ENCODE assay signal across 1 cellular context in the genomic region with DNA sequence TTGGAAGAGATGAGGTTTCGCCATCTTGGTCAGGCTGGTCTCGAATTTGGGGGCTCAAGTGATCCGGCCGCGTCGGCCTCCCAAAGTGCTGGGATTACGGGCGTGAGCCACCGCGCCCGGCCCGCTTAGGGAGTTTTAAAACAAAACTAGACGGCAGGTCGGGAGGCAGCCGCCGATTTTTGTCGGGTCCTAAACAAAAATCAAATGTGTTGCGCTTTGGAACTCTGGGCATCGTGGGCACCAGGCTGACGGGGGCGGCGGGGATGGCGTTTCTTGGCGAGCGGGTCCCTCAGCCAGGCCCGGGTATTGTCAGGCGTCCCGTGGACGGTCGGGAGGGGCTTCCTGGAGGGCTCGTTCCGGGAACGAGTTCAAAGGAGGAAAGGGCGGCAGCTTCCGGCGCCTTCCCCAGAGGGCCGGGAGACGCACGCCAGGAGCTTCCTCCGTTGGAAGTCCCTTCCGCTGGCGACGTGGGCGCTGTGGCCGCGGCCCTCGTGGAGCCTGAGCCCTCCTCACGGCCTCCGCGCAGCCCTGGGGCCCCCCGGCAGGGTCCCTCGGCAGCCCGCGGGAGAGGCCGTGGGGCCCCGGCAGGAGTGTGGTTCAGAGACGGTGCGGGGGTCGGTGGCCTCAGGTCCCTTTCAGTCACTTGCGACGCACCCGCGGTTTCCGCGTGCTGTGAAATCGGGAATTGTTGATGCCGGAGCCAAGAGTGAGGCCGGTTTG.
TF ChIP-seq lines count a peak whose summit lies in the region.

No MANE protein-coding gene starts in this region.

TF ChIP-seq in HepG2, 621 proteins besides CTCF, POLR2A, EP300 and RAD21 (continued from another document and continues in another):
- TF ChIP-seq, protein P1, sequence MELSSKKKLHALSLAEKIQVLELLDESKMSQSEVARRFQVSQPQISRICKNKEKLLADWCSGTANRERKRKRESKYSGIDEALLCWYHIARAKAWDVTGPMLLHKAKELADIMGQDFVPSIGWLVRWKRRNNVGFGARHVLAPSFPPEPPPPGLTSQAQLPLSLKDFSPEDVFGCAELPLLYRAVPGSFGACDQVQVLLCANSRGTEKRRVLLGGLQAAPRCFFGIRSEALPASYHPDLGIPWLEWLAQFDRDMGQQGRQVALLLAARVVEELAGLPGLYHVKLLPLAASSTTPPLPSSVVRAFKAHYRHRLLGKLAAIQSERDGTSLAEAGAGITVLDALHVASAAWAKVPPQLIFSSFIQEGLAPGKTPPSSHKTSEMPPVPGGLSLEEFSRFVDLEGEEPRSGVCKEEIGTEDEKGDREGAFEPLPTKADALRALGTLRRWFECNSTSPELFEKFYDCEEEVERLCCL (CRISPR knock-in tag; IDR thresholded peaks at IDR 0.05; ENCODE audit: borderline replicate concordance) = no peak
- TF ChIP-seq KLF12 (CRISPR knock-in tag; IDR thresholded peaks at IDR 0.05; ENCODE audit: borderline replicate concordance) (no peak), AKAP8 (CRISPR knock-in tag; IDR thresholded peaks at IDR 0.05) (0 out of 2 replicates have a peak, but pooled peaks have one; percentile 27), HCFC1 (IDR thresholded peaks at IDR 0.05; ENCODE audit: low read depth, low read length) (no peak), MED13 (CRISPR knock-in tag; IDR thresholded peaks at IDR 0.05) (0 out of 2 replicates have a peak, but pooled peaks have one; percentile 22), HOXA3 (CRISPR knock-in tag; IDR thresholded peaks at IDR 0.05) (peak; percentile 73; the same call in 1 of the 2 replicates), TCF7 (IDR thresholded peaks at IDR 0.05; ENCODE audit: low read depth) (peak; percentile 68; the same call in 1 of the 2 replicates), ZNF496 (CRISPR knock-in tag; IDR thresholded peaks at IDR 0.05; ENCODE audit: insufficient replicate concordance) (no peak), GPN1 (CRISPR knock-in tag; IDR thresholded peaks at IDR 0.05; ENCODE audit: borderline replicate concordance) (no peak), SCMH1 (CRISPR knock-in tag; IDR thresholded peaks at IDR 0.05; ENCODE audit: borderline replicate concordance) (no peak), ZFP36L2 (CRISPR knock-in tag; IDR thresholded peaks at IDR 0.05) (no peak), MTF1 (CRISPR knock-in tag; IDR thresholded peaks at IDR 0.05) (0 out of 2 replicates have a peak, but pooled peaks have one; percentile 45), PHF8 (CRISPR knock-in tag; IDR thresholded peaks at IDR 0.05) (peak; percentile 79), RFXAP (CRISPR knock-in tag; IDR thresholded peaks at IDR 0.05; ENCODE audit: borderline replicate concordance) (no peak), ZNF383 (CRISPR knock-in tag; IDR thresholded peaks at IDR 0.05; ENCODE audit: borderline replicate concordance) (no peak), ZFYVE20 (CRISPR knock-in tag; IDR thresholded peaks at IDR 0.05; ENCODE audit: borderline replicate concordance, low read depth) (no peak), ZNF792 (CRISPR knock-in tag; IDR thresholded peaks at IDR 0.05) (no peak), MYC (CRISPR knock-in tag; IDR thresholded peaks at IDR 0.05; ENCODE audit: borderline replicate concordance) (peak; percentile 86), ZNF207 (IDR thresholded peaks at IDR 0.05; ENCODE audit: borderline replicate concordance) (no peak), ZNF468 (CRISPR knock-in tag; IDR thresholded peaks at IDR 0.05) (no peak), ZSCAN30 (CRISPR knock-in tag; IDR thresholded peaks at IDR 0.05) (no peak), ZEB1 (IDR thresholded peaks at IDR 0.05; ENCODE audit: insufficient replicate concordance, low read depth) (no peak), PLRG1 (conservative IDR thresholded peaks at IDR 0.05) (no peak), GATAD2A (CRISPR knock-in tag; IDR thresholded peaks at IDR 0.05) (peak; percentile 45; the same call in 1 of the 2 replicates), GABPA (IDR thresholded peaks at IDR 0.05; ENCODE audit: low read depth, low read length) (peak; percentile 80), GABPA (CRISPR knock-in tag; IDR thresholded peaks at IDR 0.05; ENCODE audit: low read depth) (peak; percentile 89), KDM5B (CRISPR knock-in tag; IDR thresholded peaks at IDR 0.05; ENCODE audit: borderline replicate concordance) (peak; percentile 67), PRPF4 (IDR thresholded peaks at IDR 0.05; ENCODE audit: low read depth, low read length, poor library complexity, severe bottlenecking) (no peak), MIXL1 (CRISPR knock-in tag; IDR thresholded peaks at IDR 0.05) (no peak), JUND (CRISPR knock-in tag; IDR thresholded peaks at IDR 0.05) (no peak), SETDB1 (CRISPR knock-in tag; IDR thresholded peaks at IDR 0.05; ENCODE audit: borderline replicate concordance) (no peak), CREB1 (IDR thresholded peaks at IDR 0.05) (no peak), CREB1 (CRISPR knock-in tag; IDR thresholded peaks at IDR 0.05) (no peak), HOXA5 (CRISPR knock-in tag; IDR thresholded peaks at IDR 0.05) (peak; percentile 71; the same call in 1 of the 2 replicates), HOXA9 (CRISPR knock-in tag; IDR thresholded peaks at IDR 0.05; ENCODE audit: borderline replicate concordance) (no peak), GATAD1 (CRISPR knock-in tag; IDR thresholded peaks at IDR 0.05) (peak; percentile 78), ZNF224 (CRISPR knock-in tag; IDR thresholded peaks at IDR 0.05) (no peak), ZNF616 (CRISPR knock-in tag; IDR thresholded peaks at IDR 0.05; ENCODE audit: low read depth) (0 out of 2 replicates have a peak, but pooled peaks have one; percentile 49), SMAD9 (CRISPR knock-in tag; IDR thresholded peaks at IDR 0.05) (no peak)
- TF ChIP-seq, protein P2, sequence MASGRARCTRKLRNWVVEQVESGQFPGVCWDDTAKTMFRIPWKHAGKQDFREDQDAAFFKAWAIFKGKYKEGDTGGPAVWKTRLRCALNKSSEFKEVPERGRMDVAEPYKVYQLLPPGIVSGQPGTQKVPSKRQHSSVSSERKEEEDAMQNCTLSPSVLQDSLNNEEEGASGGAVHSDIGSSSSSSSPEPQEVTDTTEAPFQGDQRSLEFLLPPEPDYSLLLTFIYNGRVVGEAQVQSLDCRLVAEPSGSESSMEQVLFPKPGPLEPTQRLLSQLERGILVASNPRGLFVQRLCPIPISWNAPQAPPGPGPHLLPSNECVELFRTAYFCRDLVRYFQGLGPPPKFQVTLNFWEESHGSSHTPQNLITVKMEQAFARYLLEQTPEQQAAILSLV (CRISPR knock-in tag; IDR thresholded peaks at IDR 0.05; ENCODE audit: borderline replicate concordance) = peak; percentile 51; the same call in 1 of the 2 replicates
- TF ChIP-seq, protein P3, sequence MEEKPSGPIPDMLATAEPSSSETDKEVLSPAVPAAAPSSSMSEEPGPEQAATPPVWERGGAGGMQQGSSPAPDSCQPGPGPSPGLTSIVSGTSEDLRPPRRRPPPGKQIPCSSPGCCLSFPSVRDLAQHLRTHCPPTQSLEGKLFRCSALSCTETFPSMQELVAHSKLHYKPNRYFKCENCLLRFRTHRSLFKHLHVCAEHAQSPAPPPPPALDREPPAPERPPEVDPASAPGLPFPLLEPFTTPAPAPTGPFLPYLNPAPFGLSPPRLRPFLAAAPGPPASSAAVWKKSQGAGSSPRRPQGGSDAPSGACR (CRISPR knock-in tag; IDR thresholded peaks at IDR 0.05) = no peak
- TF ChIP-seq, protein P4, sequence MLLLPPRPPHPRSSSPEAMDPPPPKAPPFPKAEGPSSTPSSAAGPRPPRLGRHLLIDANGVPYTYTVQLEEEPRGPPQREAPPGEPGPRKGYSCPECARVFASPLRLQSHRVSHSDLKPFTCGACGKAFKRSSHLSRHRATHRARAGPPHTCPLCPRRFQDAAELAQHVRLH (CRISPR knock-in tag; IDR thresholded peaks at IDR 0.05; ENCODE audit: borderline replicate concordance, low read depth) = peak; percentile 53; the same call in 1 of the 2 replicates
- TF ChIP-seq, protein P5, sequence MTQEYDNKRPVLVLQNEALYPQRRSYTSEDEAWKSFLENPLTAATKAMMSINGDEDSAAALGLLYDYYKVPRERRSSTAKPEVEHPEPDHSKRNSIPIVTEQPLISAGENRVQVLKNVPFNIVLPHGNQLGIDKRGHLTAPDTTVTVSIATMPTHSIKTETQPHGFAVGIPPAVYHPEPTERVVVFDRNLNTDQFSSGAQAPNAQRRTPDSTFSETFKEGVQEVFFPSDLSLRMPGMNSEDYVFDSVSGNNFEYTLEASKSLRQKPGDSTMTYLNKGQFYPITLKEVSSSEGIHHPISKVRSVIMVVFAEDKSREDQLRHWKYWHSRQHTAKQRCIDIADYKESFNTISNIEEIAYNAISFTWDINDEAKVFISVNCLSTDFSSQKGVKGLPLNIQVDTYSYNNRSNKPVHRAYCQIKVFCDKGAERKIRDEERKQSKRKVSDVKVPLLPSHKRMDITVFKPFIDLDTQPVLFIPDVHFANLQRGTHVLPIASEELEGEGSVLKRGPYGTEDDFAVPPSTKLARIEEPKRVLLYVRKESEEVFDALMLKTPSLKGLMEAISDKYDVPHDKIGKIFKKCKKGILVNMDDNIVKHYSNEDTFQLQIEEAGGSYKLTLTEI (CRISPR knock-in tag; conservative IDR thresholded peaks at IDR 0.05) = no peak
- TF ChIP-seq, protein P6, sequence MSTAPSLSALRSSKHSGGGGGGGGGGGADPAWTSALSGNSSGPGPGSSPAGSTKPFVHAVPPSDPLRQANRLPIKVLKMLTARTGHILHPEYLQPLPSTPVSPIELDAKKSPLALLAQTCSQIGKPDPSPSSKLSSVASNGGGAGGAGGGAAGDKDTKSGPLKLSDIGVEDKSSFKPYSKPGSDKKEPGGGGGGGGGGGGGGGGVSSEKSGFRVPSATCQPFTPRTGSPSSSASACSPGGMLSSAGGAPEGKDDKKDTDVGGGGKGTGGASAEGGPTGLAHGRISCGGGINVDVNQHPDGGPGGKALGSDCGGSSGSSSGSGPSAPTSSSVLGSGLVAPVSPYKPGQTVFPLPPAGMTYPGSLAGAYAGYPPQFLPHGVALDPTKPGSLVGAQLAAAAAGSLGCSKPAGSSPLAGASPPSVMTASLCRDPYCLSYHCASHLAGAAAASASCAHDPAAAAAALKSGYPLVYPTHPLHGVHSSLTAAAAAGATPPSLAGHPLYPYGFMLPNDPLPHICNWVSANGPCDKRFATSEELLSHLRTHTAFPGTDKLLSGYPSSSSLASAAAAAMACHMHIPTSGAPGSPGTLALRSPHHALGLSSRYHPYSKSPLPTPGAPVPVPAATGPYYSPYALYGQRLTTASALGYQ (CRISPR knock-in tag; IDR thresholded peaks at IDR 0.05) = 0 out of 2 replicates have a peak, but pooled peaks have one; percentile 37
- TF ChIP-seq, protein P7, sequence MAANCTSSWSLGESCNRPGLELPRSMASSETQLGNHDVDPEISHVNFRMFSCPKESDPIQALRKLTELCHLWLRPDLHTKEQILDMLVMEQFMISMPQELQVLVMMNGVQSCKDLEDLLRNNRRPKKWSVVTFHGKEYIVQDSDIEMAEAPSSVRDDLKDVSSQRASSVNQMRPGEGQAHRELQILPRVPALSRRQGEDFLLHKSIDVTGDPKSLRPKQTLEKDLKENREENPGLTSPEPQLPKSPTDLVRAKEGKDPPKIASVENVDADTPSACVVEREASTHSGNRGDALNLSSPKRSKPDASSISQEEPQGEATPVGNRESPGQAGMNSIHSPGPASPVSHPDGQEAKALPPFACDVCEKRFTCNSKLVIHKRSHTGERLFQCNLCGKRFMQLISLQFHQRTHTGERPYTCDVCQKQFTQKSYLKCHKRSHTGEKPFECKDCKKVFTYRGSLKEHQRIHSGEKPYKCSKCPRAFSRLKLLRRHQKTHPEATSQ (CRISPR knock-in tag; IDR thresholded peaks at IDR 0.05; ENCODE audit: borderline replicate concordance) = no peak; the same call in 1 of the 2 replicates
- TF ChIP-seq, protein P8, sequence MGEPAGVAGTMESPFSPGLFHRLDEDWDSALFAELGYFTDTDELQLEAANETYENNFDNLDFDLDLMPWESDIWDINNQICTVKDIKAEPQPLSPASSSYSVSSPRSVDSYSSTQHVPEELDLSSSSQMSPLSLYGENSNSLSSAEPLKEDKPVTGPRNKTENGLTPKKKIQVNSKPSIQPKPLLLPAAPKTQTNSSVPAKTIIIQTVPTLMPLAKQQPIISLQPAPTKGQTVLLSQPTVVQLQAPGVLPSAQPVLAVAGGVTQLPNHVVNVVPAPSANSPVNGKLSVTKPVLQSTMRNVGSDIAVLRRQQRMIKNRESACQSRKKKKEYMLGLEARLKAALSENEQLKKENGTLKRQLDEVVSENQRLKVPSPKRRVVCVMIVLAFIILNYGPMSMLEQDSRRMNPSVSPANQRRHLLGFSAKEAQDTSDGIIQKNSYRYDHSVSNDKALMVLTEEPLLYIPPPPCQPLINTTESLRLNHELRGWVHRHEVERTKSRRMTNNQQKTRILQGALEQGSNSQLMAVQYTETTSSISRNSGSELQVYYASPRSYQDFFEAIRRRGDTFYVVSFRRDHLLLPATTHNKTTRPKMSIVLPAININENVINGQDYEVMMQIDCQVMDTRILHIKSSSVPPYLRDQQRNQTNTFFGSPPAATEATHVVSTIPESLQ (CRISPR knock-in tag; conservative IDR thresholded peaks at IDR 0.05) = no peak
- TF ChIP-seq, protein P9, sequence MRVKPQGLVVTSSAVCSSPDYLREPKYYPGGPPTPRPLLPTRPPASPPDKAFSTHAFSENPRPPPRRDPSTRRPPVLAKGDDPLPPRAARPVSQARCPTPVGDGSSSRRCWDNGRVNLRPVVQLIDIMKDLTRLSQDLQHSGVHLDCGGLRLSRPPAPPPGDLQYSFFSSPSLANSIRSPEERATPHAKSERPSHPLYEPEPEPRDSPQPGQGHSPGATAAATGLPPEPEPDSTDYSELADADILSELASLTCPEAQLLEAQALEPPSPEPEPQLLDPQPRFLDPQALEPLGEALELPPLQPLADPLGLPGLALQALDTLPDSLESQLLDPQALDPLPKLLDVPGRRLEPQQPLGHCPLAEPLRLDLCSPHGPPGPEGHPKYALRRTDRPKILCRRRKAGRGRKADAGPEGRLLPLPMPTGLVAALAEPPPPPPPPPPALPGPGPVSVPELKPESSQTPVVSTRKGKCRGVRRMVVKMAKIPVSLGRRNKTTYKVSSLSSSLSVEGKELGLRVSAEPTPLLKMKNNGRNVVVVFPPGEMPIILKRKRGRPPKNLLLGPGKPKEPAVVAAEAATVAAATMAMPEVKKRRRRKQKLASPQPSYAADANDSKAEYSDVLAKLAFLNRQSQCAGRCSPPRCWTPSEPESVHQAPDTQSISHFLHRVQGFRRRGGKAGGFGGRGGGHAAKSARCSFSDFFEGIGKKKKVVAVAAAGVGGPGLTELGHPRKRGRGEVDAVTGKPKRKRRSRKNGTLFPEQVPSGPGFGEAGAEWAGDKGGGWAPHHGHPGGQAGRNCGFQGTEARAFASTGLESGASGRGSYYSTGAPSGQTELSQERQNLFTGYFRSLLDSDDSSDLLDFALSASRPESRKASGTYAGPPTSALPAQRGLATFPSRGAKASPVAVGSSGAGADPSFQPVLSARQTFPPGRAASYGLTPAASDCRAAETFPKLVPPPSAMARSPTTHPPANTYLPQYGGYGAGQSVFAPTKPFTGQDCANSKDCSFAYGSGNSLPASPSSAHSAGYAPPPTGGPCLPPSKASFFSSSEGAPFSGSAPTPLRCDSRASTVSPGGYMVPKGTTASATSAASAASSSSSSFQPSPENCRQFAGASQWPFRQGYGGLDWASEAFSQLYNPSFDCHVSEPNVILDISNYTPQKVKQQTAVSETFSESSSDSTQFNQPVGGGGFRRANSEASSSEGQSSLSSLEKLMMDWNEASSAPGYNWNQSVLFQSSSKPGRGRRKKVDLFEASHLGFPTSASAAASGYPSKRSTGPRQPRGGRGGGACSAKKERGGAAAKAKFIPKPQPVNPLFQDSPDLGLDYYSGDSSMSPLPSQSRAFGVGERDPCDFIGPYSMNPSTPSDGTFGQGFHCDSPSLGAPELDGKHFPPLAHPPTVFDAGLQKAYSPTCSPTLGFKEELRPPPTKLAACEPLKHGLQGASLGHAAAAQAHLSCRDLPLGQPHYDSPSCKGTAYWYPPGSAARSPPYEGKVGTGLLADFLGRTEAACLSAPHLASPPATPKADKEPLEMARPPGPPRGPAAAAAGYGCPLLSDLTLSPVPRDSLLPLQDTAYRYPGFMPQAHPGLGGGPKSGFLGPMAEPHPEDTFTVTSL (CRISPR knock-in tag; IDR thresholded peaks at IDR 0.05; ENCODE audit: borderline replicate concordance) = peak; percentile 50; the same call in 1 of the 2 replicates
